Comparison of ENCODE assay signal across 8 cellular contexts in genomic region chr12:24947541-24948451, GRCh38. TPM values are rescaled to one million over a fixed set of nuclear protein-coding genes. Genes with fewer than 3 reads are reported as not detected.
DNase-seq lines count a peak whose midpoint lies in the region; ATAC-seq, FAIRE-seq and TF ChIP-seq lines count a peak whose summit lies in the region.

No MANE protein-coding gene starts in this region.

- H3K4me3 Mint-ChIP-seq in CD4-positive, CD25-positive, alpha-beta regulatory T cell, result peak overlapping the region in 3 of 4 donors; percentile 51 to 88 (median 82)

- TF ChIP-seq CTCF in K562 (IDR thresholded peaks at IDR 0.05 in 2 of 3, conservative IDR thresholded peaks at IDR 0.05 in 1 of 3; ENCODE audit: insufficient read depth in 2 of 3, low read depth in 1 of 3, low read length in 3 of 3), result no peak

- no peak for TF ChIP-seq POLR2A in K562 (conservative IDR thresholded peaks at IDR 0.05)

- in situ Hi-C loops in K562 (cut with MboI), result no loop called here

- WGBS in K562 (ENCODE audit: insufficient coverage, low coverage, missing lambda C conversion rate), result under 1% methylated on average over 12 of the region's 12 CpGs

- TF ChIP-seq RAD21 in K562 (CRISPR knock-in tag; conservative IDR thresholded peaks at IDR 0.05 in 1 of 2, IDR thresholded peaks at IDR 0.05 in 1 of 2), result no peak

- POLR2A ChIA-PET in K562 (lab: Yijun Ruan, JAX), result interaction anchor here (0.6 to 3.5 kb wide), 7 partner anchors 8 to 247 kb away, joined by 3 to 19 read pairs (median 3); partner anchors contain the start of genes DNAI7 and ETFRF1

- peak overlapping the region; percentile 93 for H3K4me2 ChIP-seq in K562 (ENCODE audit: insufficient read depth, low read length)

- CTCF ChIA-PET in K562 (lab: Yijun Ruan, JAX; ENCODE audit: low intra/inter-chr PET ratio), result no interaction called here

- peaks cover 49% of the 10 kb centered on the region for H3K27me3 Mint-ChIP-seq in CD4-positive, CD25-positive, alpha-beta regulatory T cell

- H3K4me1 Mint-ChIP-seq in CD4-positive, CD25-positive, alpha-beta regulatory T cell, result peaks cover 0 to 24% (median 9%) of the 10 kb centered on the region in 4 donors

- H3K27ac Mint-ChIP-seq in CD4-positive, CD25-positive, alpha-beta regulatory T cell, result no peak overlapping the region

- H3K9me3 ChIP-seq in CD4-positive, CD25-positive, alpha-beta regulatory T cell (ENCODE audit: control insufficient read depth in 2 of 2, low read length in 2 of 2), result no peaks in the 10 kb centered on the region
- H3K9me3 ChIP-seq in K562 (replicated peaks; ENCODE audit: control insufficient read depth, insufficient read depth, low read depth, low read length) (no peaks in the 10 kb centered on the region), mucosa of rectum (ENCODE audit: control insufficient read depth in 2 of 2, low read length in 2 of 2) (no peaks in the 10 kb centered on the region)

- no peaks in the 10 kb centered on the region for H3K9me1 ChIP-seq in K562 (ENCODE audit: control insufficient read depth, insufficient read depth, low read length)

- H3K9ac ChIP-seq in K562 (ENCODE audit: insufficient read depth in 1 of 2, low read depth in 2 of 2, low read length in 2 of 2) (peak overlapping the region; percentile 94 to 99), mucosa of rectum (ENCODE audit: low read depth in 1 of 2, low read length in 2 of 2) (peak overlapping the region; percentile 14 to 34)

- intact Hi-C loops in K562 (cut with micrococcal nuclease) (loop anchor here (10.0 kb wide), 1 partner anchor 253 kb away; no protein-coding TSS in a partner anchor), posterior cingulate gyrus (cut with DNase I) (no loop called here)

- peaks cover 36% of the 10 kb centered on the region for H3K27me3 ChIP-seq in CD4-positive, CD25-positive, alpha-beta regulatory T cell (ENCODE audit: control insufficient read depth, insufficient read depth, low read length)
- H3K27me3 ChIP-seq in K562 (ENCODE audit: control insufficient read depth in 2 of 2, insufficient read depth in 2 of 2, low read length in 2 of 2) (no peaks in the 10 kb centered on the region), mucosa of rectum (ENCODE audit: control insufficient read depth in 2 of 2, insufficient read depth in 2 of 2, low read length in 2 of 2) (peaks cover 6 to 17% of the 10 kb centered on the region in 2 donors)

- no peak for TF ChIP-seq EP300 in K562 (IDR thresholded peaks at IDR 0.05; ENCODE audit: low read length)

- 0 out of 2 replicates have a peak, but pooled peaks cover 4% of the 10 kb centered on the region for H4K20me1 ChIP-seq in K562 (replicated peaks; ENCODE audit: control insufficient read depth, insufficient read depth, low read length)

- H3K27ac ChIP-seq in CD4-positive, CD25-positive, alpha-beta regulatory T cell (ENCODE audit: insufficient read depth, low read length, poor library complexity, severe bottlenecking), result no peak overlapping the region
- H3K27ac ChIP-seq in K562 (ENCODE audit: extremely low read depth, low read depth, low read length) (peak overlapping the region; percentile 90), mucosa of rectum (ENCODE audit: low read depth in 2 of 2, low read length in 2 of 2) (no peak overlapping the region)

- peaks cover 12% of the 10 kb centered on the region for H3K4me1 ChIP-seq in CD4-positive, CD25-positive, alpha-beta regulatory T cell (ENCODE audit: control insufficient read depth, insufficient read depth, low read length, poor library complexity, severe bottlenecking)
- peaks cover 36 to 49% of the 10 kb centered on the region in 2 experiments for H3K4me1 ChIP-seq in K562 (replicated peaks in 1 of 2; ENCODE audit: control insufficient read depth in 2 of 2, insufficient read depth in 2 of 2, low read length in 2 of 2)
- peaks cover 2 to 7% of the 10 kb centered on the region in 2 donors for H3K4me1 ChIP-seq in mucosa of rectum (ENCODE audit: control insufficient read depth in 2 of 2, insufficient read depth in 2 of 2, low read length in 2 of 2)

- DNase-seq in CD4-positive, CD25-positive, alpha-beta regulatory T cell, result no peak
- DNase-seq in K562 (ENCODE audit: extremely low read depth in 1 of 4, low spot score in 3 of 4) (peak in 1 of 4 experiments; percentile 42), posterior cingulate gyrus (no peak), NCI-H1694 treated with DMSO at 0.1 percent for 48 hours (lab: John Stamatoyannopoulos, UW) (no peak)
- DNase-seq in effector CD4-positive, alpha-beta T cell, result no peak

- BruUV-seq in K562 (replicated peaks; lab: Mats Ljungman, UMichigan), result TSS peak; percentile 51

- H3K4me3 ChIP-seq in CD4-positive, CD25-positive, alpha-beta regulatory T cell (ENCODE audit: low read depth, low read length), result peak overlapping the region; percentile 72
- H3K4me3 ChIP-seq in K562 (peak overlapping the region; percentile 69), mucosa of rectum (ENCODE audit: low read length in 2 of 2) (peak overlapping the region; percentile 34 to 82)

- no peak for ATAC-seq in CD4-positive, CD25-positive, alpha-beta regulatory T cell (ENCODE audit: low read depth in 2 of 2)
- ATAC-seq in HG03378 (IDR thresholded peaks at IDR 0.05; ENCODE audit: unreplicated experiment) (peak; percentile 27), K562 (peak; percentile 4), HG02973 (IDR thresholded peaks at IDR 0.05; ENCODE audit: unreplicated experiment) (no peak)

- peaks cover 66% of the 10 kb centered on the region for H3K79me2 ChIP-seq in K562 (ENCODE audit: control insufficient read depth, insufficient read depth, low read length)

- no peaks in the 10 kb centered on the region for H3K36me3 ChIP-seq in CD4-positive, CD25-positive, alpha-beta regulatory T cell (ENCODE audit: control insufficient read depth, insufficient read depth, low read length)
- H3K36me3 ChIP-seq in K562 (ENCODE audit: control insufficient read depth, insufficient read depth, low read length), result peaks cover 34% of the 10 kb centered on the region
- no peaks in the 10 kb centered on the region for H3K36me3 ChIP-seq in mucosa of rectum (ENCODE audit: control insufficient read depth in 2 of 2, insufficient read depth in 2 of 2, low read length in 2 of 2)

- H2AFZ ChIP-seq in K562 (ENCODE audit: low read depth, low read length), result no peak overlapping the region

- no peaks in the 10 kb centered on the region for H3K36me3 Mint-ChIP-seq in CD4-positive, CD25-positive, alpha-beta regulatory T cell

- FAIRE-seq in K562 (lab: Jason Lieb, UNC), result no peak

- peaks cover 0 to 1% (median 0%) of the 10 kb centered on the region in 7 donors for H3K9me3 Mint-ChIP-seq in CD4-positive, CD25-positive, alpha-beta regulatory T cell

TF ChIP-seq in K562, 482 proteins besides CTCF, POLR2A, EP300 and RAD21 (continues in another document):
- no peak for TF ChIP-seq ZNF316 (IDR thresholded peaks at IDR 0.05)
- TF ChIP-seq, protein P1, sequence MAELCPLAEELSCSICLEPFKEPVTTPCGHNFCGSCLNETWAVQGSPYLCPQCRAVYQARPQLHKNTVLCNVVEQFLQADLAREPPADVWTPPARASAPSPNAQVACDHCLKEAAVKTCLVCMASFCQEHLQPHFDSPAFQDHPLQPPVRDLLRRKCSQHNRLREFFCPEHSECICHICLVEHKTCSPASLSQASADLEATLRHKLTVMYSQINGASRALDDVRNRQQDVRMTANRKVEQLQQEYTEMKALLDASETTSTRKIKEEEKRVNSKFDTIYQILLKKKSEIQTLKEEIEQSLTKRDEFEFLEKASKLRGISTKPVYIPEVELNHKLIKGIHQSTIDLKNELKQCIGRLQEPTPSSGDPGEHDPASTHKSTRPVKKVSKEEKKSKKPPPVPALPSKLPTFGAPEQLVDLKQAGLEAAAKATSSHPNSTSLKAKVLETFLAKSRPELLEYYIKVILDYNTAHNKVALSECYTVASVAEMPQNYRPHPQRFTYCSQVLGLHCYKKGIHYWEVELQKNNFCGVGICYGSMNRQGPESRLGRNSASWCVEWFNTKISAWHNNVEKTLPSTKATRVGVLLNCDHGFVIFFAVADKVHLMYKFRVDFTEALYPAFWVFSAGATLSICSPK (IDR thresholded peaks at IDR 0.05; ENCODE audit: borderline replicate concordance), result no peak
- TF ChIP-seq CHD1 (IDR thresholded peaks at IDR 0.05; ENCODE audit: low read length), result peak; percentile 53
- peak in 1 of 2 experiments; percentile 24 for TF ChIP-seq NCOA2 (IDR thresholded peaks at IDR 0.05; ENCODE audit: partially characterized antibody in 2 of 2)

RNA-seq across cellular contexts. Expression of gene BCAT1, which starts 1.1 kb away (rescaled TPM):
- 3.0 TPM for total RNA-seq in CD4-positive, CD25-positive, alpha-beta regulatory T cell
- polyA plus RNA-seq in CD4-positive, CD25-positive, alpha-beta regulatory T cell, result 1 to 10 TPM in 1 of 4 donors, under 1 TPM in 3; 0.07 to 1.5 (median 0.42) TPM
- 53.5 and 124 TPM in 2 replicates for total RNA-seq in K562 (2011; cell fraction: chromatin; rRNA removed; ENCODE audit: low replicate concordance)
- 33.0 and 49.7 TPM in 2 replicates for total RNA-seq in K562 (2011; cell fraction: nucleolus; rRNA removed)
- 127 and 193 TPM in 2 replicates for total RNA-seq in K562 (2011; cell fraction: nucleoplasm; rRNA removed)
- 79.4 and 81.9 TPM in 2 replicates for total RNA-seq in K562 (2014; rRNA removed)
- total RNA-seq in K562 (2014; rRNA removed; fragmentation: Illumina TruSeq; extraction: Trizol), result 130 and 155 TPM in 2 replicates
- 64.9 and 68.6 TPM in 2 replicates for total RNA-seq in K562 (2015; rRNA removed; fragmentation: Illumina TruSeq; extraction: Trizol)
- total RNA-seq in K562 (2021), result 154 and 157 TPM in 2 replicates
- 58.8 and 59.1 TPM in 2 replicates for polyA plus RNA-seq in K562 (2011; rRNA removed)
- polyA plus RNA-seq in K562 (2011; cell fraction: cytosol; rRNA removed), result 28.1 and 58.5 TPM in 2 replicates
- 33.1 and 43.9 TPM in 2 replicates for polyA plus RNA-seq in K562 (2011; cell fraction: nucleus; rRNA removed)
- 53.7 and 101 TPM in 2 replicates for polyA plus RNA-seq in K562 (2012)
- polyA plus RNA-seq in K562 (2014; fragmentation: Illumina TruSeq; extraction: Trizol), result 66.8 and 78.4 TPM in 2 replicates
- 10 to 100 TPM; 38.5 to 45.4 TPM for polyA plus RNA-seq in K562 (2014; fragmentation: Nextera tagmentation; extraction: Ambion mirVana)
- polyA plus RNA-seq in K562 (2014; rRNA removed), result 48.1 and 59.1 TPM in 2 replicates
- 130 and 179 TPM in 2 replicates for polyA minus RNA-seq in K562 (2011; rRNA and poly(A)+ RNA removed)
- polyA minus RNA-seq in K562 (2011; cell fraction: cytosol; rRNA and poly(A)+ RNA removed), result 82.9 and 107 TPM in 2 replicates
- 34.1 and 69.3 TPM in 2 replicates for polyA minus RNA-seq in K562 (2011; cell fraction: nucleus; rRNA and poly(A)+ RNA removed)

Comparison
In these comparisons a context has a peak if more than half of its experiments do, and no peak if none do; other contexts are left out.
1. ATAC-seq: peak in HG03378 (single experiment) and K562 (single experiment); none in CD4-positive, CD25-positive, alpha-beta regulatory T cell (0 of 2) and HG02973 (single experiment).
2. Peak in every context shown above with its lines, with median percentiles within 50 percentile points of each other: H3K4me3 ChIP-seq.